In the genomic region with DNA sequence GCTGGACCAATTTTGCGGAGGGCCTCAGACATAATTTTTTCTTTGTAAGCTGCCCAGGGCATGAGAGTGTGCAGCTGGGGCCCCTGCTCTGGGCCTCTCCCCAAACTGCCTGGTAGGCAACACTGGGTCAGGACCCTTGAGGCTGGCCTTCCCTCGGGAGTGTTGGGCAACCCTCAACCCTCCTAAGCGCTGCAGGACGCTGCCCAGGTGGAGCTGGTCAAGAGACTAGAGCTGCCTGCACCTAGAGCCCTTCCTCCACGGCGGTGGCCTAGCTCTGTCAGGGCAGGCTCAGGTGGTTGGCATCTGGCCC, we compare ENCODE assay signal across 8 cellular contexts. TPM values are rescaled to one million over a fixed set of nuclear protein-coding genes. Genes with fewer than 3 reads are reported as not detected.
DNase-seq lines count a peak whose midpoint lies in the region; ATAC-seq and TF ChIP-seq lines count a peak whose summit lies in the region.

No MANE protein-coding gene starts in this region.

- no peak for TF ChIP-seq EP300 in sigmoid colon (IDR thresholded peaks at IDR 0.05)

- H3K27ac ChIP-seq in SJCRH30 (no peak overlapping the region), sigmoid colon (no peak overlapping the region), adrenal gland (no peak overlapping the region)

- intact Hi-C loops in Right ventricle myocardium superior (cut with DNase I) (no loop called here), sigmoid colon (cut with DNase I) (no loop called here), adrenal gland (cut with DNase I) (no loop called here)

- WGBS in sigmoid colon, 2 donors, result 53 to 60% methylated on average over 6 of the region's 6 CpGs
- 47 to 65% (median 53%) methylated on average over 5 to 6 of the region's 6 CpGs for WGBS in adrenal gland, 4 donors

- H3K4me1 ChIP-seq in SJCRH30 (peaks cover 11% of the 10 kb centered on the region; the same call in 1 of the 2 replicates), sigmoid colon (peaks cover 0 to 35% (median 31%) of the 10 kb centered on the region in 4 donors), adrenal gland (replicated peaks in 1 of 2) (peaks cover 15 to 33% of the 10 kb centered on the region in 2 donors)

- DNase-seq in SJCRH30, result no peak
- DNase-seq in Right ventricle myocardium superior, result no peak
- no peak for DNase-seq in sigmoid colon
- no peak for DNase-seq in activated gamma-delta T cell (lab: John Stamatoyannopoulos, UW)
- DNase-seq in dedifferentiated amniotic fluid mesenchymal stem cell (ENCODE audit: extremely low spot score), result no peak
- no peak for DNase-seq in adrenal gland
- DNase-seq in NCI-H2107 treated with DMSO at 0.1 percent for 48 hours (lab: John Stamatoyannopoulos, UW; ENCODE audit: unreplicated experiment), result no peak

- peak; percentile 4 for ATAC-seq in Right ventricle myocardium superior (ENCODE audit: poor library complexity)

- H3K36me3 ChIP-seq in SJCRH30, result peaks cover 20% of the 10 kb centered on the region; the same call in 1 of the 2 replicates
- peaks cover 26 to 41% (median 30%) of the 10 kb centered on the region in 4 donors for H3K36me3 ChIP-seq in sigmoid colon
- H3K36me3 ChIP-seq in adrenal gland (replicated peaks in 1 of 2), result peaks cover 0 to 34% of the 10 kb centered on the region in 2 donors

- H3K9me3 ChIP-seq in SJCRH30 (replicated peaks) (no peaks in the 10 kb centered on the region), sigmoid colon (no peaks in the 10 kb centered on the region), adrenal gland (replicated peaks in 1 of 3) (no peaks in the 10 kb centered on the region)

- peak; percentile 8 for TF ChIP-seq POLR2A in GM18526 (IDR thresholded peaks at IDR 0.05; ENCODE audit: extremely low read depth, insufficient read length)
- TF ChIP-seq POLR2A in sigmoid colon (IDR thresholded peaks at IDR 0.05), result no peak
- no peak for TF ChIP-seq POLR2A in adrenal gland (IDR thresholded peaks at IDR 0.05)

- no peak for TF ChIP-seq CTCF in sigmoid colon (IDR thresholded peaks at IDR 0.05)
- TF ChIP-seq CTCF in adrenal gland (IDR thresholded peaks at IDR 0.05), result no peak

- H3K27me3 ChIP-seq in SJCRH30 (no peaks in the 10 kb centered on the region), sigmoid colon (peaks cover 10 to 22% (median 10%) of the 10 kb centered on the region in 3 donors), adrenal gland (no peaks in the 10 kb centered on the region)

- H3K4me3 ChIP-seq in SJCRH30 (peak overlapping the region; percentile 95), sigmoid colon (peak overlapping the region in 3 of 4 donors; percentile 55 to 68 (median 63)), adrenal gland (peak overlapping the region in 1 of 4 donors; percentile 90)

RNA-seq across cellular contexts. Expression of a gene that starts 0.5 kb away (rescaled TPM):
- total RNA-seq in SJCRH30 (2014; rRNA removed; shearing (Covaris generic)), result 46.3 and 57.7 TPM in 2 replicates
- 6.5 TPM for total RNA-seq in Right ventricle myocardium superior
- 10 to 100 TPM in 1 of 4 donors, 1 to 10 TPM in 2, under 1 TPM in 1; 0.49 to 17.4 (median 2.9) TPM for total RNA-seq in sigmoid colon
- 1 to 10 TPM in 2 of 3 donors, under 1 TPM in 1; 0.60 to 8.5 (median 2.3) TPM for polyA plus RNA-seq in sigmoid colon
- 10 to 100 TPM; 14.4 to 66.1 (median 36.5) TPM for total RNA-seq in adrenal gland
- 10 to 100 TPM in 2 of 3 donors, 1 to 10 TPM in 1; 3.4 to 48.9 (median 37.9) TPM for polyA plus RNA-seq in adrenal gland

RNA-seq across cellular contexts. Expression of a gene that starts 9.8 kb away (rescaled TPM):
- 85.4 and 96.9 TPM in 2 replicates for total RNA-seq in SJCRH30 (2014; rRNA removed; shearing (Covaris generic))
- 82.2 TPM for total RNA-seq in Right ventricle myocardium superior
- 100 to 1,000 TPM in 2 of 4 donors, 10 to 100 TPM in 2; 86.2 to 115 (median 98.4) TPM for total RNA-seq in sigmoid colon
- 10 to 100 TPM; 16.2 to 57.7 (median 17.3) TPM for polyA plus RNA-seq in sigmoid colon
- 100 to 1,000 TPM in 3 of 8 donors, 10 to 100 TPM in 5; 59.7 to 115 (median 91.5) TPM for total RNA-seq in adrenal gland
- polyA plus RNA-seq in adrenal gland, result 10 to 100 TPM; 38.0 to 66.3 (median 65.0) TPM

RNA-seq across cellular contexts. Expression of a gene that starts 17.4 kb away (rescaled TPM):
- 84.7 and 92.9 TPM in 2 replicates for total RNA-seq in SJCRH30 (2014; rRNA removed; shearing (Covaris generic))
- total RNA-seq in Right ventricle myocardium superior (34.0 TPM), sigmoid colon (10 to 100 TPM; 37.1 to 52.5 (median 38.9) TPM), adrenal gland (100 to 1,000 TPM in 3 of 8 donors, 10 to 100 TPM in 5; 81.5 to 129 (median 98.2) TPM)
- polyA plus RNA-seq in sigmoid colon (10 to 100 TPM; 41.2 to 92.3 (median 42.0) TPM), adrenal gland (100 to 1,000 TPM; 101 to 107 (median 103) TPM)

RNA-seq across cellular contexts. Expression of a gene that starts 28.2 kb away (rescaled TPM):
- 1.0 and 1.6 TPM in 2 replicates for total RNA-seq in SJCRH30 (2014; rRNA removed; shearing (Covaris generic))
- total RNA-seq in Right ventricle myocardium superior (19.1 TPM), sigmoid colon (10 to 100 TPM; 12.8 to 43.9 (median 28.6) TPM), adrenal gland (10 to 100 TPM; 16.7 to 34.9 (median 31.0) TPM)
- polyA plus RNA-seq in sigmoid colon (10 to 100 TPM; 13.8 to 32.0 (median 21.3) TPM), adrenal gland (10 to 100 TPM; 15.8 to 57.7 (median 37.2) TPM)

RNA-seq across cellular contexts. Expression of a gene that starts 47.7 kb away (rescaled TPM):
- total RNA-seq in SJCRH30 (2014; rRNA removed; shearing (Covaris generic)), result not detected in 2 replicates
- total RNA-seq in Right ventricle myocardium superior (0.08 TPM), sigmoid colon (1 to 10 TPM in 2 of 4 donors, under 1 TPM in 1, not detected in 1; 0.81 to 1.9 (median 1.2) TPM), adrenal gland (1 to 10 TPM in 7 of 8 donors, under 1 TPM in 1; 0.81 to 8.4 (median 2.4) TPM)
- polyA plus RNA-seq in sigmoid colon (10 to 100 TPM in 1 of 3 donors, under 1 TPM in 2; under 0.01 to 14.1 (median 0.23) TPM), adrenal gland (1 to 10 TPM in 1 of 3 donors, under 1 TPM in 2; 0.37 to 3.0 (median 0.67) TPM)
